Comparison of ENCODE assay signal across 20 cellular contexts in the genomic region with DNA sequence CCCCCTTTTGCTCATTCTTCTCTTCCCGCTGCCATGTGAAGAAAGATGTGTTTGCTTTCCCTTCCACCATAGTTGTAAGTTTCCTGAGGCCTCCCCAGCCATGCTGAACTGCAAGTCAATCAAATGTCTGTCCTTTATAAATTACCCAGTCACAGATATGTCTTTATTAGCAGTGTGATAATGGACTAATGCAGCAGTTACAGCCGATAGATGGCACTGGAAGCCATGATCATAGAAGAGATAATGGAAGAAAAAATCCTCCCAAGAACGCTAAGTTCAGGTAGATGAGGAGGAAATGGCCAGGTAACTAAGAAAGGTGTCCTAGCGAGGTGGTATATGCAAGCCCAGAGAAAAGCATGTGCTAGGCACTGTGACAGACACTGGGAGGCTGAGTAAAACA. TPM values are rescaled to one million over a fixed set of nuclear protein-coding genes. Genes with fewer than 3 reads are reported as not detected.
A peak's percentile ranks its signal among the peaks of the same experiment; 100 is the strongest.
DNase-seq lines count a peak whose midpoint lies in the region; ATAC-seq, FAIRE-seq and TF ChIP-seq lines count a peak whose summit lies in the region.
"Had no signal": no experiment of that assay in that cellular context is flagged by ENCODE, and none has a peak within 500 bp of the region (broad histone marks: within the 10 kb centered on the region; RNA-seq: fewer than 3 reads in every experiment).

No MANE protein-coding gene starts in this region.

- no peak overlapping the region for H2AFZ ChIP-seq in HepG2 (ENCODE audit: low read length)
- no peak overlapping the region for H2AFZ ChIP-seq in trophoblast cell (ENCODE audit: insufficient read depth, low read length, poor library complexity)
- H2AFZ ChIP-seq: GM23338 had no signal

- intact Hi-C loops in HepG2 (cut with micrococcal nuclease; ENCODE audit: unreplicated experiment), result no loop called here

- TF ChIP-seq EP300 in HepG2 (IDR thresholded peaks at IDR 0.05; ENCODE audit: low read depth in 2 of 2, low read length in 2 of 2), result no peak
- no peak for TF ChIP-seq EP300 in HepG2 (CRISPR knock-in tag; IDR thresholded peaks at IDR 0.05; ENCODE audit: borderline replicate concordance)

- peak; percentile 12; the same call in 1 of the 2 replicates for TF ChIP-seq CTCF in LNCaP clone FGC (IDR thresholded peaks at IDR 0.05; ENCODE audit: control insufficient read depth, extremely low read depth, insufficient read depth)
- TF ChIP-seq CTCF in HepG2 (CRISPR knock-in tag; IDR thresholded peaks at IDR 0.05), result no peak
- TF ChIP-seq CTCF in nephron progenitor cell (IDR thresholded peaks at IDR 0.05), result no peak

- H3K27ac ChIP-seq in HepG2 (ENCODE audit: extremely low read length, insufficient read depth, low read length), result no peak overlapping the region
- H3K27ac ChIP-seq in trophoblast cell (ENCODE audit: low read depth, low read length), result no peak overlapping the region

- H2BK12ac ChIP-seq in trophoblast cell (ENCODE audit: low read length), result no peak overlapping the region

- H3K4me3 ChIP-seq in LNCaP clone FGC (ENCODE audit: low read depth, low read length) (no peak overlapping the region), HepG2 (replicated peaks in 1 of 3; ENCODE audit: insufficient read depth in 1 of 3, low read depth in 2 of 3, low read length in 3 of 3) (no peak overlapping the region), trophoblast cell (ENCODE audit: low read depth, low read length) (no peak overlapping the region)
- H3K4me3 ChIP-seq: GM12878, GM23338 had no signal

- in situ Hi-C loops in SK-MEL-5 (cut with HindIII; ENCODE audit: low pct_unique_long_range_greater_than_20kb, low sequenced_read_pairs) (no loop called here), HepG2 (cut with HindIII; ENCODE audit: extremely low pct_ligation_motif_present, low pct_unique_long_range_greater_than_20kb) (no loop called here)

- H3K9me3 ChIP-seq in HepG2 (ENCODE audit: low read length), result peaks cover 25% of the 10 kb centered on the region; the same call in 1 of the 2 replicates
- H3K9me3 ChIP-seq in trophoblast cell (ENCODE audit: insufficient read depth, low read depth, low read length), result peaks cover 4% of the 10 kb centered on the region

- WGBS in HepG2 (ENCODE audit: low lambda C conversion rate), result 33% methylated on average over 4 of the region's 4 CpGs
- no CpG with 5 or more reads among the region's 4 CpGs for WGBS in trophoblast cell (ENCODE audit: extremely low coverage, insufficient coverage, insufficient read length)

- H3K36me3 Mint-ChIP-seq in nephron progenitor cell (ENCODE audit: low read depth), result no peaks in the 10 kb centered on the region

- no peak overlapping the region for H3K4me2 ChIP-seq in HepG2 (ENCODE audit: low read depth, low read length)
- no peak overlapping the region for H3K4me2 ChIP-seq in trophoblast cell (ENCODE audit: low read length)
- H3K4me2 ChIP-seq: GM23338 had no signal

- H3K4ac ChIP-seq in trophoblast cell (ENCODE audit: low read depth, low read length), result no peak overlapping the region

- no peak overlapping the region for H4K91ac ChIP-seq in trophoblast cell (ENCODE audit: low read depth, low read length)

- H2BK120ac ChIP-seq in trophoblast cell (ENCODE audit: insufficient read depth, low read length, poor library complexity), result no peak overlapping the region

- peaks cover 8% of the 10 kb centered on the region for H3K27me3 Mint-ChIP-seq in nephron progenitor cell (ENCODE audit: low read depth, poor library complexity)
- H3K27me3 Mint-ChIP-seq: CD8-positive, alpha-beta memory T cell; IgD-negative memory B cell had no signal

- TF ChIP-seq RAD21 in HepG2 (CRISPR knock-in tag; IDR thresholded peaks at IDR 0.05), result no peak

- no peaks in the 10 kb centered on the region for H3K4me1 Mint-ChIP-seq in nephron progenitor cell
- H3K4me1 Mint-ChIP-seq: CD8-positive, alpha-beta memory T cell; GM23338; IgD-negative memory B cell had no signal

- no peaks in the 10 kb centered on the region for H4K20me1 ChIP-seq in HepG2 (ENCODE audit: insufficient read depth, low read length)

- H3K9ac ChIP-seq in HepG2 (ENCODE audit: insufficient read depth, low read depth, low read length) (no peak overlapping the region), trophoblast cell (ENCODE audit: low read length) (no peak overlapping the region)

- H3K79me2 ChIP-seq in HepG2 (ENCODE audit: insufficient read depth, low read length), result no peaks in the 10 kb centered on the region
- H3K79me2 ChIP-seq in trophoblast cell (ENCODE audit: control insufficient read depth, insufficient read depth, low read length, poor library complexity), result no peaks in the 10 kb centered on the region

- H3K27me3 ChIP-seq in HepG2 (ENCODE audit: control insufficient read depth in 1 of 2, insufficient read depth in 2 of 2, low read length in 2 of 2) (no peaks in the 10 kb centered on the region), trophoblast cell (ENCODE audit: insufficient read depth, low read length) (no peaks in the 10 kb centered on the region)

- H3K4me1 ChIP-seq in HepG2 (ENCODE audit: insufficient read depth, low read length) (0 out of 2 replicates have a peak, but pooled peaks cover 5% of the 10 kb centered on the region), trophoblast cell (ENCODE audit: control insufficient read depth in 1 of 2, insufficient read depth in 2 of 2, low read length in 2 of 2) (no peaks in the 10 kb centered on the region)

- H4K8ac ChIP-seq in trophoblast cell (ENCODE audit: low read depth, low read length), result no peak overlapping the region

- BruUV-seq in HepG2 (replicated peaks; lab: Mats Ljungman, UMichigan), result no TSS peak

- H3K36me3 ChIP-seq in HepG2 (replicated peaks in 1 of 2; ENCODE audit: control insufficient read depth in 1 of 2, insufficient read depth in 2 of 2, low read length in 2 of 2), result no peaks in the 10 kb centered on the region
- peaks cover 0 to 3% of the 10 kb centered on the region in 2 experiments for H3K36me3 ChIP-seq in trophoblast cell (ENCODE audit: control insufficient read depth in 1 of 2, insufficient read depth in 2 of 2, low read length in 2 of 2)

- H3K18ac ChIP-seq in trophoblast cell (ENCODE audit: low read length), result no peak overlapping the region

- no peak for FAIRE-seq in HepG2 (lab: Jason Lieb, UNC)
- FAIRE-seq: GM12878, GM18507 had no signal

- H3K14ac ChIP-seq in trophoblast cell (ENCODE audit: low read length), result no peak overlapping the region

- H3K4me3 Mint-ChIP-seq in nephron progenitor cell, result no peak overlapping the region
- H3K4me3 Mint-ChIP-seq: CD8-positive, alpha-beta memory T cell; GM23338; IgD-negative memory B cell had no signal

- peak overlapping the region; percentile 92 for H3K23ac ChIP-seq in trophoblast cell (ENCODE audit: low read length)

- no peak overlapping the region for H2BK5ac ChIP-seq in trophoblast cell (ENCODE audit: low read depth, low read length, poor library complexity)

- no peak overlapping the region for H2AK5ac ChIP-seq in trophoblast cell (ENCODE audit: low read length)

- POLR2A ChIA-PET in HepG2 (lab: Yijun Ruan, JAX), result no interaction called here

- TF ChIP-seq POLR2A in HepG2 (IDR thresholded peaks at IDR 0.05; ENCODE audit: insufficient read depth in 1 of 2, low read depth in 2 of 2, low read length in 2 of 2), result no peak

- H3K27ac Mint-ChIP-seq in nephron progenitor cell, result no peak overlapping the region
- H3K27ac Mint-ChIP-seq: CD8-positive, alpha-beta memory T cell; GM23338; IgD-negative memory B cell had no signal

- no peaks in the 10 kb centered on the region for H3K79me1 ChIP-seq in trophoblast cell (ENCODE audit: low read length)

- no peak for ATAC-seq in HepG2
- ATAC-seq: GM12878, GM23338 had no signal

- CTCF ChIA-PET in HepG2 (lab: Yijun Ruan, JAX; ENCODE audit: low intra/inter-chr PET ratio, low total read pairs), result no interaction called here

- H4K12ac ChIP-seq in trophoblast cell (ENCODE audit: low read depth, low read length), result no peak overlapping the region

- peaks cover 18% of the 10 kb centered on the region for H3K9me3 Mint-ChIP-seq in nephron progenitor cell

- DNase-seq in LNCaP clone FGC (ENCODE audit: low read depth), result no peak
- peak; percentile 10 for DNase-seq in SK-MEL-5 (ENCODE audit: low read depth, low spot score)
- no peak for DNase-seq in HepG2 (ENCODE audit: low spot score)
- no peak for DNase-seq in trophoblast cell
- no peak for DNase-seq in nephron progenitor cell
- no peak for DNase-seq in COLO668 (lab: John Stamatoyannopoulos, UW; ENCODE audit: unreplicated experiment)
- no peak for DNase-seq in activated effector memory CD4-positive, alpha-beta T cell treated with anti-CD3 and anti-CD28 coated beads, Interleukin-2, amount 50 U/mL, for 16 hours
- no peak for DNase-seq in activated effector memory CD4-positive, alpha-beta T cell treated with Interleukin-2 at 50 U/mL for 16 hours
- DNase-seq: Calu3; CD8-positive, alpha-beta memory T cell; DMS 273 treated with DMSO at 0.1 percent for 48 hours; H7 had no signal

TF ChIP-seq in HepG2, 621 proteins besides CTCF, POLR2A, EP300 and RAD21 (continues in another document):
- no peak for TF ChIP-seq ZNF282 (IDR thresholded peaks at IDR 0.05; ENCODE audit: partially characterized antibody)

RNA-seq across cellular contexts. Expression of gene TNFSF8, which starts 51.2 kb away (rescaled TPM):
- total RNA-seq in SK-MEL-5 (2014; rRNA removed; shearing (Covaris generic)), result not detected in 2 replicates
- polyA plus RNA-seq in SK-MEL-5 (2015; cell fraction: cytosol; rRNA removed), result not detected in 2 replicates
- polyA plus RNA-seq in SK-MEL-5 (2015; cell fraction: nucleus; rRNA removed), result 0.41 TPM in 1 of 2 replicates, not detected in the other
- total RNA-seq in HepG2 (2016; rRNA removed; fragmentation: Illumina TruSeq; extraction: Trizol), result not detected in 2 replicates
- not detected in 2 replicates for total RNA-seq in HepG2 (2016; cell fraction: cytosol; rRNA removed; fragmentation: Illumina TruSeq; extraction: Trizol; ENCODE audit: low read depth)
- not detected in 2 replicates for total RNA-seq in HepG2 (2016; cell fraction: insoluble cytoplasmic fraction; rRNA removed; fragmentation: Illumina TruSeq; extraction: Trizol)
- not detected in 2 replicates for total RNA-seq in HepG2 (2016; cell fraction: membrane; rRNA removed; fragmentation: Illumina TruSeq; extraction: Trizol)
- not detected in 2 replicates for total RNA-seq in HepG2 (2016; cell fraction: nucleus; rRNA removed; fragmentation: Illumina TruSeq; extraction: Trizol)
- not detected in 2 replicates for polyA plus RNA-seq in HepG2 (2011; rRNA removed)
- polyA plus RNA-seq in HepG2 (2011; cell fraction: cytosol; rRNA removed), result not detected in 2 replicates
- polyA plus RNA-seq in HepG2 (2011; cell fraction: nucleus; rRNA removed), result not detected in 2 replicates
- polyA plus RNA-seq in HepG2 (2012), result not detected in 2 replicates
- not detected in 2 replicates for polyA plus RNA-seq in HepG2 (2016; cell fraction: cytosol; fragmentation: Illumina TruSeq; extraction: Trizol; ENCODE audit: low read depth)
- not detected in 2 replicates for polyA plus RNA-seq in HepG2 (2016; cell fraction: insoluble cytoplasmic fraction; fragmentation: Illumina TruSeq; extraction: Trizol; ENCODE audit: low read depth)
- not detected in 2 replicates for polyA plus RNA-seq in HepG2 (2016; cell fraction: membrane; fragmentation: Illumina TruSeq; extraction: Trizol; ENCODE audit: low read depth)
- polyA plus RNA-seq in HepG2 (2016; cell fraction: nucleus; fragmentation: Illumina TruSeq; extraction: Trizol; ENCODE audit: insufficient read depth, low read depth), result not detected in 2 replicates
- polyA minus RNA-seq in HepG2 (2011; rRNA and poly(A)+ RNA removed; ENCODE audit: low replicate concordance), result not detected in 2 replicates
- polyA minus RNA-seq in HepG2 (2011; cell fraction: cytosol; rRNA and poly(A)+ RNA removed), result not detected in 2 replicates
- polyA minus RNA-seq in HepG2 (2011; cell fraction: nucleus; rRNA and poly(A)+ RNA removed), result not detected in 2 replicates
- 1.1 and 1.8 TPM in 2 replicates for polyA plus RNA-seq in trophoblast cell (2013)
- total RNA-seq: A673, Calu3, G401, GM23338, H7, HT-29 had no signal
- polyA plus RNA-seq: BJ, GM23338 had no signal
